ENCODE assay signal across 11 cellular contexts in genomic region chr20:62305765-62306431, GRCh38. TPM values are rescaled to one million over a fixed set of nuclear protein-coding genes. Genes with fewer than 3 reads are reported as not detected.
DNase-seq lines count a peak whose midpoint lies in the region; ATAC-seq and TF ChIP-seq lines count a peak whose summit lies in the region.
"Had no signal": no experiment of that assay in that cellular context is flagged by ENCODE, and none has a peak within 500 bp of the region (broad histone marks: within the 10 kb centered on the region; RNA-seq: fewer than 3 reads in every experiment).

No MANE protein-coding gene starts in this region.

- no peaks in the 10 kb centered on the region for H3K9me3 Mint-ChIP-seq in stimulated activated effector memory CD8-positive, alpha-beta T cell treated with anti-CD3 and anti-CD28 coated beads, Interleukin-12 subunit alpha, Interleukin-12 subunit beta, amount 100 ng/mL, for 72 hours

- H3K27me3 ChIP-seq in cardiac muscle cell (no peaks in the 10 kb centered on the region), esophagus (ENCODE audit: control insufficient read depth in 1 of 2, insufficient read depth in 2 of 2, low read length in 2 of 2) (no peaks in the 10 kb centered on the region)
- H3K27me3 ChIP-seq: transverse colon had no signal

- peak overlapping the region; percentile 84 for H3K27ac Mint-ChIP-seq in stimulated activated effector memory CD8-positive, alpha-beta T cell treated with anti-CD3 and anti-CD28 coated beads, Interleukin-12 subunit alpha, Interleukin-12 subunit beta, amount 100 ng/mL, for 72 hours

- H3K36me3 Mint-ChIP-seq in stimulated activated effector memory CD8-positive, alpha-beta T cell treated with anti-CD3 and anti-CD28 coated beads, Interleukin-12 subunit alpha, Interleukin-12 subunit beta, amount 100 ng/mL, for 72 hours = peaks cover 69% of the 10 kb centered on the region

- H3K27ac ChIP-seq in cardiac muscle cell (peak overlapping the region; percentile 17), esophagus (ENCODE audit: low read depth in 2 of 2, low read length in 1 of 2) (peak overlapping the region; percentile 36 to 70), coronary artery (no peak overlapping the region)
- H3K27ac ChIP-seq: transverse colon had no signal

- peak overlapping the region; percentile 92 for H3K4me3 Mint-ChIP-seq in stimulated activated effector memory CD8-positive, alpha-beta T cell treated with anti-CD3 and anti-CD28 coated beads, Interleukin-12 subunit alpha, Interleukin-12 subunit beta, amount 100 ng/mL, for 72 hours

- DNase-seq in cardiac muscle cell (ENCODE audit: low read depth in 1 of 2, low spot score in 1 of 2) = no peak
- DNase-seq in left cardiac atrium = no peak
- peak; percentile 53 for DNase-seq in RPMI7951 (ENCODE audit: low read depth)
- DNase-seq in stimulated activated effector memory CD8-positive, alpha-beta T cell treated with anti-CD3 and anti-CD28 coated beads, Interleukin-12 subunit alpha, Interleukin-12 subunit beta, amount 100 ng/mL, for 72 hours (ENCODE audit: low spot score in 2 of 2) = no peak
- DNase-seq in coronary artery (ENCODE audit: low spot score) = no peak
- no peak for DNase-seq in activated CD4-positive, CD25-positive, alpha-beta regulatory T cell (lab: John Stamatoyannopoulos, UW)
- DNase-seq in DMS79 (lab: John Stamatoyannopoulos, UW) = no peak
- DNase-seq: head of caudate nucleus, MV-4-11, transverse colon had no signal

- TF ChIP-seq CTCF in cardiac muscle cell (IDR thresholded peaks at IDR 0.05; ENCODE audit: low read depth, low read length) (no peak), coronary artery (IDR thresholded peaks at IDR 0.05) (no peak)

- H3K4me1 ChIP-seq in cardiac muscle cell (ENCODE audit: low read depth) (peaks cover 13% of the 10 kb centered on the region), esophagus (ENCODE audit: control insufficient read depth in 2 of 2, insufficient read depth in 2 of 2, low read length in 1 of 2) (peaks cover 9 to 33% of the 10 kb centered on the region in 2 donors)

- no peak for ATAC-seq in left cardiac atrium
- ATAC-seq in stimulated activated effector memory CD8-positive, alpha-beta T cell treated with anti-CD3 and anti-CD28 coated beads, Interleukin-12 subunit alpha, Interleukin-12 subunit beta, amount 100 ng/mL, for 72 hours = no peak

- WGBS in esophagus, 2 donors = 53 to 67% methylated on average over 33 of the region's 33 CpGs

- H3K9me3 ChIP-seq in cardiac muscle cell (ENCODE audit: low read depth) (no peaks in the 10 kb centered on the region), esophagus (ENCODE audit: control insufficient read depth in 2 of 2, insufficient read depth in 1 of 2, low read depth in 1 of 2, low read length in 1 of 2) (no peaks in the 10 kb centered on the region)
- H3K9me3 ChIP-seq: transverse colon had no signal

- H3K4me3 ChIP-seq in cardiac muscle cell (no peak overlapping the region), esophagus (ENCODE audit: low read depth in 1 of 2, low read length in 2 of 2) (no peak overlapping the region), coronary artery (no peak overlapping the region)
- H3K4me3 ChIP-seq: transverse colon had no signal

- intact Hi-C loops in left cardiac atrium (cut with DNase I) = loop anchor here in 1 of 2 donors (5.0 kb wide), 1 partner anchor 46 kb away; no protein-coding TSS in a partner anchor

- peaks cover 37% of the 10 kb centered on the region for H3K4me1 Mint-ChIP-seq in stimulated activated effector memory CD8-positive, alpha-beta T cell treated with anti-CD3 and anti-CD28 coated beads, Interleukin-12 subunit alpha, Interleukin-12 subunit beta, amount 100 ng/mL, for 72 hours

- H3K36me3 ChIP-seq in cardiac muscle cell (peaks cover 39% of the 10 kb centered on the region), esophagus (ENCODE audit: control insufficient read depth in 2 of 2, insufficient read depth in 2 of 2, low read length in 1 of 2) (peaks cover 9 to 61% of the 10 kb centered on the region in 2 donors)

RNA-seq across cellular contexts. Expression of gene ADRM1, which starts 3.1 kb away (rescaled TPM):
- 128 and 201 TPM in 2 replicates for total RNA-seq in cardiac muscle cell
- polyA plus RNA-seq in cardiac muscle cell = 105 and 160 TPM in 2 replicates
- total RNA-seq in left cardiac atrium = 10 to 100 TPM; 57.9 to 76.9 TPM
- total RNA-seq in RPMI7951 (2014; rRNA removed; shearing (Covaris generic)) = 215 and 229 TPM in 2 replicates
- polyA plus RNA-seq in esophagus = 100 to 1,000 TPM in 1 of 2 donors, 10 to 100 TPM in 1; 84.9 to 117 TPM

Comparison
In these comparisons a context has a peak if more than half of its experiments do, and no peak if none do; other contexts are left out.
1. H3K27ac ChIP-seq: peak in cardiac muscle cell (single experiment) and esophagus (2 of 2); none in coronary artery (0 of 2).